In genomic region chr5:172050070-172050469, GRCh38 we compare ENCODE assay signal across 1 cellular context.
TF ChIP-seq lines count a peak whose summit lies in the region.

No MANE protein-coding gene starts in this region.

TF ChIP-seq in endothelial cell of umbilical vein, 7 proteins besides CTCF, POLR2A, EP300 and RAD21:
- no peak for TF ChIP-seq EZH2 (IDR thresholded peaks at IDR 0.05; ENCODE audit: borderline replicate concordance, low read depth, low read length, severe bottlenecking)
- TF ChIP-seq, protein P1, sequence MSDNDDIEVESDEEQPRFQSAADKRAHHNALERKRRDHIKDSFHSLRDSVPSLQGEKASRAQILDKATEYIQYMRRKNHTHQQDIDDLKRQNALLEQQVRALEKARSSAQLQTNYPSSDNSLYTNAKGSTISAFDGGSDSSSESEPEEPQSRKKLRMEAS (IDR thresholded peaks at IDR 0.05; ENCODE audit: insufficient read depth, insufficient read length) = no peak
